19 cellular contexts compared by ENCODE assay signal in genomic region chr1:213003281-213003680, GRCh38. TPM values are rescaled to one million over a fixed set of nuclear protein-coding genes. Genes with fewer than 3 reads are reported as not detected.
DNase-seq lines count a peak whose midpoint lies in the region; ATAC-seq and TF ChIP-seq lines count a peak whose summit lies in the region.
"Had no signal": no experiment of that assay in that cellular context is flagged by ENCODE, and none has a peak within 500 bp of the region (broad histone marks: within the 10 kb centered on the region; RNA-seq: fewer than 3 reads in every experiment).

No MANE protein-coding gene starts in this region.

- peak overlapping the region; percentile 6 for H3K9ac ChIP-seq in SK-N-MC (ENCODE audit: insufficient read length)
- H3K9ac ChIP-seq: GM23248 had no signal

- peaks cover 62% of the 10 kb centered on the region for H3K36me3 Mint-ChIP-seq in CD8-positive, alpha-beta T cell

- DNase-seq in CD8-positive, alpha-beta T cell: no peak
- DNase-seq in SK-N-MC (ENCODE audit: low read depth, low spot score) (no peak), HuH-7.5 (ENCODE audit: low spot score) (no peak), posterior cingulate gyrus (no peak)
- no peak for DNase-seq in stimulated activated naive CD4-positive, alpha-beta T cell treated with Interleukin-2 at 50 U/mL for 16 hours (lab: John Stamatoyannopoulos, UW)
- DNase-seq: dermis blood vessel endothelial cell; DMS153; GM23248; heart right ventricle; NCI-H187; NCI-H510A treated with DMSO at 0.1 percent for 48 hours; PC-3; stimulated activated CD4-positive, alpha-beta T cell treated with anti-CD3 and anti-CD28 coated beads, Interleukin-12 subunit alpha, Interleukin-12 subunit beta, amount 100 ng/mL, for 4 hours; WERI-Rb-1 had no signal

- no peaks in the 10 kb centered on the region for H3K9me3 Mint-ChIP-seq in CD8-positive, alpha-beta T cell
- H3K9me3 Mint-ChIP-seq: mesothelial cell of epicardium had no signal

- CTCF ChIA-PET in CD8-positive, alpha-beta T cell (lab: Charles Lee): interaction anchor here (1.2 kb wide), 1 partner anchor 338 kb away, joined by 4 read pairs; no protein-coding TSS in a partner anchor

- no peaks in the 10 kb centered on the region for H3K4me1 ChIP-seq in CD8-positive, alpha-beta T cell (ENCODE audit: insufficient read depth, low read length)
- H3K4me1 ChIP-seq: esophagus muscularis mucosa, heart right ventricle had no signal

- peak overlapping the region; percentile 34 for H3K27ac Mint-ChIP-seq in CD8-positive, alpha-beta T cell
- H3K27ac Mint-ChIP-seq: mesothelial cell of epicardium had no signal

- intact Hi-C loops in CD8-positive, alpha-beta T cell (cut with DNase I, micrococcal nuclease): no loop called here
- intact Hi-C loops in posterior cingulate gyrus (cut with DNase I): no loop called here

- peaks cover 4% of the 10 kb centered on the region for H3K4me1 Mint-ChIP-seq in CD8-positive, alpha-beta T cell (ENCODE audit: low read depth)

- H3K9me3 ChIP-seq in CD8-positive, alpha-beta T cell (ENCODE audit: low read length): no peaks in the 10 kb centered on the region
- H3K9me3 ChIP-seq in SK-N-MC (ENCODE audit: low read depth, low read length): no peaks in the 10 kb centered on the region
- H3K9me3 ChIP-seq: esophagus muscularis mucosa, heart right ventricle, thoracic aorta had no signal

- no peak overlapping the region for H3K4me3 ChIP-seq in CD8-positive, alpha-beta T cell (ENCODE audit: low read depth, low read length)
- H3K4me3 ChIP-seq in SK-N-MC: no peak overlapping the region
- H3K4me3 ChIP-seq: esophagus muscularis mucosa, GM23248, heart right ventricle, thoracic aorta had no signal

- H3K27me3 ChIP-seq in CD8-positive, alpha-beta T cell (ENCODE audit: insufficient read depth, low read length): no peaks in the 10 kb centered on the region
- H3K27me3 ChIP-seq: esophagus muscularis mucosa, heart right ventricle had no signal

- ATAC-seq in CD8-positive, alpha-beta T cell: no peak
- ATAC-seq in GM18511 (IDR thresholded peaks at IDR 0.05; ENCODE audit: unreplicated experiment) (peak; percentile 80), HG02571 (IDR thresholded peaks at IDR 0.05; ENCODE audit: unreplicated experiment) (peak; percentile 58)
- ATAC-seq: heart right ventricle, PC-3 had no signal

- no peaks in the 10 kb centered on the region for H3K27me3 Mint-ChIP-seq in CD8-positive, alpha-beta T cell (ENCODE audit: low read depth)

- no peak overlapping the region for H3K4me3 Mint-ChIP-seq in CD8-positive, alpha-beta T cell
- H3K4me3 Mint-ChIP-seq: mesothelial cell of epicardium had no signal

- TF ChIP-seq CTCF in CD8-positive, alpha-beta T cell (IDR thresholded peaks at IDR 0.05): no peak

- H3K36me3 ChIP-seq in CD8-positive, alpha-beta T cell (ENCODE audit: insufficient read depth, low read length): no peaks in the 10 kb centered on the region
- H3K36me3 ChIP-seq in SK-N-MC (ENCODE audit: insufficient read depth, low read length): peaks cover 69% of the 10 kb centered on the region

- POLR2A ChIA-PET in CD8-positive, alpha-beta T cell (lab: Charles Lee): interaction anchor here (1.4 kb wide), 1 partner anchor 11 kb away, joined by 3 read pairs; no protein-coding TSS in a partner anchor

- H3K27ac ChIP-seq in CD8-positive, alpha-beta T cell (ENCODE audit: low read depth, low read length): no peak overlapping the region
- peak overlapping the region; percentile 67; the same call in 1 of the 2 replicates for H3K27ac ChIP-seq in SK-N-MC
- H3K27ac ChIP-seq: esophagus muscularis mucosa, GM23248, heart right ventricle, thoracic aorta, WERI-Rb-1 had no signal

RNA-seq across cellular contexts. Expression of gene ANGEL2, which starts 12.4 kb away (rescaled TPM):
- 10 to 100 TPM; 47.4 to 52.5 TPM for total RNA-seq in CD8-positive, alpha-beta T cell

RNA-seq across cellular contexts. Expression of gene RPS6KC1, which starts 47.8 kb away (rescaled TPM):
- 1 to 10 TPM; 5.3 to 5.6 TPM for total RNA-seq in CD8-positive, alpha-beta T cell

RNA-seq across cellular contexts. Expression of gene VASH2, which starts 52.9 kb away (rescaled TPM):
- not detected for total RNA-seq in CD8-positive, alpha-beta T cell
- total RNA-seq: GM23248 had no signal
